1 cellular context compared by ENCODE assay signal in the genomic region with DNA sequence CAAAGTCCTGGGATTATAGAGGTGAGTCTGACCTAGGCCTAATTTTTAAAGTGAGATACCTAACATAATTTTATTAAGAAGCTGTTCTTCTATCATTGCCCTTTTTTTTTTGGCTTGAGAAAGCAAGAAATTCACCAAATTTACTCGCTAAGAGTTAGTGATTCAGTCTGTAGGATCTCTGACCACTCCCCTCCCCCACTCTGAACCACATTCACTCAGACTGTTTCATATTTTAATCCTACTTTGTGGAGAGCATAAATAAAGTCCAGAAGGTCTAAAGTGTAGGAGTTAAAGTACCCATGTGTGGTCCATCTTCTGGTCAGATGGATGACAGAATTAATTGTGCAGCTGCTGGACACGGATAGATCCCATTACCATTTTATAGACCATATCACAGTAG.
TF ChIP-seq lines count a peak whose summit lies in the region.

No MANE protein-coding gene starts in this region.

TF ChIP-seq in IMR-90, 13 proteins besides CTCF, POLR2A, EP300 and RAD21 (continued from another document):
- no peak for TF ChIP-seq MAZ (IDR thresholded peaks at IDR 0.05; ENCODE audit: borderline replicate concordance, low read depth, low read length)
- TF ChIP-seq SMC3 (IDR thresholded peaks at IDR 0.05; ENCODE audit: low read depth, low read length), result no peak
- no peak for TF ChIP-seq RFX5 (IDR thresholded peaks at IDR 0.05; ENCODE audit: low read depth, low read length)
